Comparison of ENCODE assay signal across 15 cellular contexts in genomic region chr2:160365691-160366367, GRCh38.
DNase-seq lines count a peak whose midpoint lies in the region; ATAC-seq, FAIRE-seq and TF ChIP-seq lines count a peak whose summit lies in the region.
"Had no signal": no experiment of that assay in that cellular context is flagged by ENCODE, and none has a peak within 500 bp of the region (broad histone marks: within the 10 kb centered on the region; RNA-seq: fewer than 3 reads in every experiment).

No MANE protein-coding gene starts in this region.

- peaks cover 4% of the 10 kb centered on the region; the same call in 1 of the 2 replicates for H3K36me3 Mint-ChIP-seq in WTC11

- H3K9me3 ChIP-seq in pancreas (no peaks in the 10 kb centered on the region), OCI-LY7 (ENCODE audit: low read length) (no peaks in the 10 kb centered on the region)
- H3K9me3 ChIP-seq: upper lobe of right lung had no signal

- no peak overlapping the region for H3K27ac ChIP-seq in pancreas
- H3K27ac ChIP-seq in OCI-LY7 (ENCODE audit: low read depth, low read length, poor library complexity, severe bottlenecking) = no peak overlapping the region
- H3K27ac ChIP-seq: upper lobe of right lung had no signal

- H3K4me1 Mint-ChIP-seq in WTC11 = peaks cover 73% of the 10 kb centered on the region

- 51 to 60% methylated on average over 5 of the region's 5 CpGs for WGBS in pancreas, 2 donors

- ATAC-seq in WTC11 (no peak), left ventricle myocardium superior (peak; percentile 77), pancreas (peak in 3 of 4 donors; percentile 32 to 52 (median 39)), HG03469 (IDR thresholded peaks at IDR 0.05; ENCODE audit: unreplicated experiment) (no peak)
- ATAC-seq: upper lobe of right lung had no signal

- BruUV-seq in OCI-LY7 (replicated peaks; lab: Mats Ljungman, UMichigan) = no TSS peak

- peak overlapping the region; percentile 55; the same call in 1 of the 2 replicates for H3K27ac Mint-ChIP-seq in WTC11

- no peaks in the 10 kb centered on the region for H3K27me3 ChIP-seq in pancreas
- H3K27me3 ChIP-seq: upper lobe of right lung had no signal

- DNase-seq in Ammon's horn (ENCODE audit: low spot score) (peak; percentile 48), WTC11 (ENCODE audit: low spot score) (no peak), left ventricle myocardium superior (peak; percentile 88), pancreas (peak in 2 of 6 donors; percentile 19 to 37), SK-N-DZ (ENCODE audit: low spot score) (no peak), MV-4-11 (lab: John Stamatoyannopoulos, UW) (no peak), OCI-LY7 (ENCODE audit: low spot score) (no peak)
- DNase-seq: activated CD4-positive, alpha-beta T cell treated with anti-CD3 and anti-CD28 coated beads, Interleukin-2, amount 50 U/mL, for 4 hours; activated effector memory CD4-positive, alpha-beta T cell treated with anti-CD3 and anti-CD28 coated beads, Interleukin-2, amount 50 U/mL, for 16 hours; AML-193; cerebellar nuclear complex; NCI-H1105 treated with DMSO at 0.1 percent for 48 hours; NK-92 treated with Interleukin-12 subunit alpha and Interleukin-12 subunit beta, amount 100 ng/mL, for 24 hours; upper lobe of right lung had no signal

- intact Hi-C loops in left ventricle myocardium superior (cut with micrococcal nuclease) = no loop called here
- intact Hi-C loops in pancreas (cut with DNase I) = no loop called here
- intact Hi-C loops in OCI-LY7 (cut with micrococcal nuclease; ENCODE audit: unreplicated experiment) = no loop called here

- no peak for FAIRE-seq in pancreas (lab: Jason Lieb, UNC)

- H3K4me3 ChIP-seq in pancreas = no peak overlapping the region
- no peak overlapping the region for H3K4me3 ChIP-seq in OCI-LY7 (ENCODE audit: low read depth, low read length, poor library complexity, severe bottlenecking)
- H3K4me3 ChIP-seq: upper lobe of right lung had no signal

- CTCF ChIA-PET in WTC11 (lab: Charles Lee) (interaction anchor here (1.8 kb wide), 1 partner anchor 41 kb away, joined by 4 read pairs; no protein-coding TSS in a partner anchor), OCI-LY7 (lab: Charles Lee; ENCODE audit: unreplicated experiment) (no interaction called here)

- no peaks in the 10 kb centered on the region for H3K36me3 ChIP-seq in pancreas
- peaks cover 10% of the 10 kb centered on the region; the same call in 1 of the 2 replicates for H3K36me3 ChIP-seq in OCI-LY7 (ENCODE audit: insufficient read depth, low read length)

- TF ChIP-seq CTCF in WTC11 (IDR thresholded peaks at IDR 0.05) (no peak), pancreas (IDR thresholded peaks at IDR 0.05) (no peak), OCI-LY7 (conservative IDR thresholded peaks at IDR 0.05; ENCODE audit: low read length) (no peak)

- no peak overlapping the region for H2AFZ ChIP-seq in OCI-LY7 (ENCODE audit: low read length)

- POLR2A ChIA-PET in WTC11 (lab: Charles Lee) = no interaction called here
- POLR2A ChIA-PET in OCI-LY7 (lab: Charles Lee) = interaction anchor here (2.8 kb wide), 1 partner anchor 10 kb away, joined by 9 read pairs; no protein-coding TSS in a partner anchor

- no peaks in the 10 kb centered on the region for H4K20me1 ChIP-seq in OCI-LY7 (ENCODE audit: insufficient read depth, low read length)

- H3K4me3 Mint-ChIP-seq in WTC11 = no peak overlapping the region

- no peaks in the 10 kb centered on the region for H3K27me3 Mint-ChIP-seq in WTC11 (ENCODE audit: low read depth)

- H3K4me1 ChIP-seq in pancreas (peaks cover 7 to 43% (median 22%) of the 10 kb centered on the region in 3 donors), OCI-LY7 (ENCODE audit: insufficient read depth, low read length, poor library complexity, severe bottlenecking) (no peaks in the 10 kb centered on the region)

- H3K4me2 ChIP-seq in OCI-LY7 (ENCODE audit: low read length) = no peak overlapping the region

- H3K9me3 Mint-ChIP-seq in WTC11 = no peaks in the 10 kb centered on the region

- no peaks in the 10 kb centered on the region for H3K79me2 ChIP-seq in OCI-LY7 (ENCODE audit: insufficient read depth, low read depth, low read length)

- H3K9me2 ChIP-seq in OCI-LY7 (ENCODE audit: insufficient read depth, low read length) = no peaks in the 10 kb centered on the region

TF ChIP-seq in WTC11, 78 proteins besides CTCF, POLR2A, EP300 and RAD21:
- TF ChIP-seq ZMAT4 (CRISPR knock-in tag; IDR thresholded peaks at IDR 0.05) (no peak), FOXK1 (CRISPR knock-in tag; IDR thresholded peaks at IDR 0.05) (no peak), ZNF263 (CRISPR knock-in tag; IDR thresholded peaks at IDR 0.05; ENCODE audit: low read depth) (no peak), ETV6 (CRISPR knock-in tag; IDR thresholded peaks at IDR 0.05) (no peak), PRDM15 (CRISPR knock-in tag; IDR thresholded peaks at IDR 0.05) (no peak), NR1H2 (CRISPR knock-in tag; IDR thresholded peaks at IDR 0.05) (no peak), MXD4 (CRISPR knock-in tag; IDR thresholded peaks at IDR 0.05; ENCODE audit: borderline replicate concordance) (no peak), ZNF423 (CRISPR knock-in tag; IDR thresholded peaks at IDR 0.05) (no peak), CDX4 (CRISPR knock-in tag; IDR thresholded peaks at IDR 0.05; ENCODE audit: borderline replicate concordance) (no peak), ZNF396 (CRISPR knock-in tag; IDR thresholded peaks at IDR 0.05; ENCODE audit: borderline replicate concordance) (no peak), ZNF138 (CRISPR knock-in tag; conservative IDR thresholded peaks at IDR 0.05) (no peak), NFYB (CRISPR knock-in tag; conservative IDR thresholded peaks at IDR 0.05; ENCODE audit: low read depth) (no peak), ZNF232 (CRISPR knock-in tag; IDR thresholded peaks at IDR 0.05) (no peak), NFATC4 (CRISPR knock-in tag; IDR thresholded peaks at IDR 0.05) (no peak), SP1 (CRISPR knock-in tag; conservative IDR thresholded peaks at IDR 0.05) (no peak), ATF1 (CRISPR knock-in tag; IDR thresholded peaks at IDR 0.05) (no peak), CREB1 (CRISPR knock-in tag; IDR thresholded peaks at IDR 0.05) (no peak), JAZF1 (CRISPR knock-in tag; IDR thresholded peaks at IDR 0.05) (no peak), ZNF416 (CRISPR knock-in tag; IDR thresholded peaks at IDR 0.05) (no peak), ZNF317 (CRISPR knock-in tag; IDR thresholded peaks at IDR 0.05; ENCODE audit: borderline replicate concordance, low read depth) (no peak)
TF ChIP-seq in WTC11: peak in this region for 0.

Comparison
In these comparisons a context has a peak if more than half of its experiments do, and no peak if none do; other contexts are left out.
1. DNase-seq: peak in Ammon's horn (single experiment) and left ventricle myocardium superior (single experiment); none in WTC11 (single experiment), SK-N-DZ (single experiment), MV-4-11 (single experiment) and OCI-LY7 (single experiment).
2. ATAC-seq: peak in left ventricle myocardium superior (single experiment) and pancreas (3 of 4); none in WTC11 (single experiment) and HG03469 (single experiment).